In the genomic region with DNA sequence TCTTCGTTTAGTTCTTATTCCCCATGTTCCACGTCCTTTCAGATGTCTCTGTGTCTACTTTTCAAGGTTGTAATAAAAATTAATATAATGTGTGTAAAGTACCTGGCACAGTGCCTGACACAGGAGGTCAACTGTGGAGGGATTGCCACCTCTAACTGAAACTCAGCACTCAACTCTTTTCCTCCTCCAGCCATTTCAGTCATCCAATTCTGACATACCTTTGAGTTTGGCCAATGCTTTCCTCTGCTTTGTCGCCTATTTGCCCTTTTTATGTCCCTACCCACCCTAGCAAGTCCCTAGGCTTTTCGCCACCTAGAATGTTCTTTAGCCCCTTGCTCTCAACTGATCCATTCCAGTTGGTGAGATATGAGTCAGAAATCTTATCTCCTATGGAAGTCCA, we compare ENCODE assay signal across 10 cellular contexts. TPM values are rescaled to one million over a fixed set of nuclear protein-coding genes. Genes with fewer than 3 reads are reported as not detected.
A peak's percentile ranks its signal among the peaks of the same experiment; 100 is the strongest.
DNase-seq lines count a peak whose midpoint lies in the region; ATAC-seq and TF ChIP-seq lines count a peak whose summit lies in the region.
"Had no signal": no experiment of that assay in that cellular context is flagged by ENCODE, and none has a peak within 500 bp of the region (broad histone marks: within the 10 kb centered on the region; RNA-seq: fewer than 3 reads in every experiment).

No MANE protein-coding gene starts in this region.

- H3K27ac ChIP-seq in RWPE2 (ENCODE audit: poor library complexity, severe bottlenecking) = peak overlapping the region; percentile 86

- no peak for TF ChIP-seq CTCF in GM06990 (IDR thresholded peaks at IDR 0.05; ENCODE audit: insufficient read depth, low read length, poor library complexity, severe bottlenecking)
- TF ChIP-seq CTCF in RWPE2 (IDR thresholded peaks at IDR 0.05; ENCODE audit: poor library complexity, severe bottlenecking) = no peak
- TF ChIP-seq CTCF in epithelial cell of esophagus (IDR thresholded peaks at IDR 0.05; ENCODE audit: insufficient read depth, low read depth, low read length, missing control alignments) = no peak

- H3K36me3 ChIP-seq in GM06990 (ENCODE audit: control insufficient read depth, insufficient read depth, low read length) (peaks cover 8% of the 10 kb centered on the region), RWPE2 (ENCODE audit: low read depth) (peaks cover 52% of the 10 kb centered on the region)

- DNase-seq in GM06990 (ENCODE audit: extremely low read depth, insufficient read length) = no peak
- no peak for DNase-seq in RWPE2 (ENCODE audit: low spot score)
- DNase-seq in epithelial cell of esophagus (ENCODE audit: low read depth) = peak; percentile 19
- DNase-seq in posterior vena cava (ENCODE audit: low spot score) = peak; percentile 10
- no peak for DNase-seq in NCI-H1105 treated with DMSO at 0.1 percent for 48 hours (lab: John Stamatoyannopoulos, UW)
- no peak for DNase-seq in HPDE6-E6E7 (ENCODE audit: extremely low spot score)
- DNase-seq: SW 1271 had no signal

- no peaks in the 10 kb centered on the region for H3K9me3 ChIP-seq in RWPE2 (ENCODE audit: severe bottlenecking)

- H3K27me3 ChIP-seq in GM06990 (replicated peaks; ENCODE audit: control insufficient read depth, insufficient read depth, low read length) (no peaks in the 10 kb centered on the region), RWPE2 (ENCODE audit: insufficient read depth, poor library complexity, severe bottlenecking) (no peaks in the 10 kb centered on the region)

- H3K4me1 ChIP-seq in RWPE2 (ENCODE audit: insufficient read depth, poor library complexity, severe bottlenecking) = peaks cover 17% of the 10 kb centered on the region

- intact Hi-C loops in posterior vena cava (cut with DNase I) = loop anchor here in 1 of 2 donors (10.0 kb wide), 1 partner anchor 125 kb away; no protein-coding TSS in a partner anchor

- ATAC-seq in RWPE2 (ENCODE audit: low read depth) (no peak), HG02884 (IDR thresholded peaks at IDR 0.05; ENCODE audit: unreplicated experiment) (no peak), esophagus mucosa (no peak)

- peak overlapping the region; percentile 91 for H3K4me3 ChIP-seq in GM06990 (replicated peaks; ENCODE audit: low read depth, low read length)
- peak overlapping the region; percentile 69 for H3K4me3 ChIP-seq in RWPE2 (ENCODE audit: severe bottlenecking)
- peak overlapping the region; percentile 81 for H3K4me3 ChIP-seq in epithelial cell of esophagus (ENCODE audit: low read length)

RNA-seq across cellular contexts. Expression of a gene that starts 1.6 kb away (rescaled TPM):
- total RNA-seq in posterior vena cava (10 to 100 TPM; 53.3 to 60.2 TPM), esophagus mucosa (46.6 TPM)

RNA-seq across cellular contexts. Expression of a gene that starts 17.2 kb away (rescaled TPM):
- 10 to 100 TPM; 53.5 to 60.9 TPM for total RNA-seq in posterior vena cava
- total RNA-seq in esophagus mucosa = 115 TPM

RNA-seq across cellular contexts. Expression of a gene that starts 34.8 kb away (rescaled TPM):
- total RNA-seq in posterior vena cava (10 to 100 TPM; 71.3 to 80.3 TPM), esophagus mucosa (65.2 TPM)

RNA-seq across cellular contexts. Expression of a gene that starts 58.6 kb away (rescaled TPM):
- total RNA-seq in posterior vena cava (not detected), esophagus mucosa (not detected)
- total RNA-seq: liver had no signal

Comparison
In these comparisons a context has a peak if more than half of its experiments do, and no peak if none do; other contexts are left out.
1. DNase-seq: peak in epithelial cell of esophagus (single experiment) and posterior vena cava (single experiment); none in GM06990 (single experiment), RWPE2 (single experiment), NCI-H1105 treated with DMSO at 0.1 percent for 48 hours (single experiment) and HPDE6-E6E7 (single experiment).
2. Peak in every context shown above with its lines, with median percentiles within 50 percentile points of each other: H3K4me3 ChIP-seq.